Comparison of ENCODE assay signal across 1 cellular context in the genomic region with DNA sequence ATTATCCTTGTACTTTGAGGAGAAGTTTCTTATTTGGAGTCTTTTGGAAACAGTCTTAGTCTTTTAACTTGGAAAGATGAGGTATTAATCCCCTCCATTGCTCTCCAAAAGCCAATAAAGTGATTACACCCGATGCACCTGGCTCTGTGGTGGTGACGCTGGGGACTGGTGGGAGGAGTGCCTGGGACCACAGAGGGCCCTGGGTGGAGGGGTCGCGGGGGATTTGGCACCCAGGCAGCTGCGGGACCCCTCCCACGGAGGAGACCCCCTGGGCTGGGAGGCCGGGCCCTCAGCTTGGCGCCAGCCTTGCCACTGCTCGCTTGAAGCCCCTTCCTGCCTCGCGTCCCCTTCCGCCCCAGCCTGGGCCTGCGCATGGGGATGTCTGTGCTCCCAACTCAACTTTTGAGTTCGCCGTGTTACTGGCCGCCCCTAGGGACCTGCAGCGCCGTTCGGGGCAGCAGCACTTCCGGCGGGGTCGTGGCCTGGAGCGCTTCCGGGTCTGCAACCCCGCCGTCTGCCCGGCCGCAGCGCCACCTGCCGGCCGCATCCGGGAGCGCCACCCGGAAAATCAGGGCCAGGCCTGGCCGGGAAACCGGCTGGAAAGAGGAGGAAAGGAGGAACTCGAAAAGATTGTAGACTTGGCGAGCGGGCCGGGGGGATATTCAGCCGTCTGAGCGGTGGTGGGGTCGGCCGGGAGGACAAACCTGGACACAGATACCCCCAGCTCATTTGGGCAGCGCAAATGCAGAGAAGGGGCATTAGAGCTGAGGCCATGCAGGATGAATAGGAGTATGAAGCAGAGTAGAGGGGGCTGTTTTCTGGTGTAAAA.
TF ChIP-seq lines count a peak whose summit lies in the region.

No MANE protein-coding gene starts in this region.

TF ChIP-seq in GM12878, 131 proteins besides CTCF, POLR2A, EP300 and RAD21 (continued from another document and continues in another):
- TF ChIP-seq ZBTB11 (CRISPR knock-in tag; IDR thresholded peaks at IDR 0.05) (peak; percentile 31; the same call in 1 of the 2 replicates), TCF3 (IDR thresholded peaks at IDR 0.05; ENCODE audit: borderline replicate concordance, insufficient read depth, low read depth, low read length) (no peak; the same call in 1 of the 2 replicates), NFYA (IDR thresholded peaks at IDR 0.05; ENCODE audit: borderline replicate concordance, low read depth, low read length) (no peak), MEF2A (IDR thresholded peaks at IDR 0.05; ENCODE audit: insufficient read depth, low read depth, low read length) (0 out of 2 replicates have a peak, but pooled peaks have one; percentile 29), BRCA1 (IDR thresholded peaks at IDR 0.05; ENCODE audit: low read depth, low read length) (no peak), ZNF24 (IDR thresholded peaks at IDR 0.05) (no peak), MXI1 (IDR thresholded peaks at IDR 0.05; ENCODE audit: low read depth, low read length) (peak; percentile 86), WRNIP1 (IDR thresholded peaks at IDR 0.05; ENCODE audit: borderline replicate concordance, low read depth, low read length) (no peak), SPI1 (IDR thresholded peaks at IDR 0.05; ENCODE audit: borderline replicate concordance, insufficient read depth, low read depth, low read length) (no peak), FOXK2 (IDR thresholded peaks at IDR 0.05) (no peak), HSF1 (IDR thresholded peaks at IDR 0.05; ENCODE audit: low read depth, low read length) (no peak), MYB (IDR thresholded peaks at IDR 0.05; ENCODE audit: borderline replicate concordance, low read depth, low read length) (no peak), ZNF384 (IDR thresholded peaks at IDR 0.05; ENCODE audit: borderline replicate concordance, low read depth, low read length) (peak; percentile 18; the same call in 1 of the 2 replicates), EGR1 (IDR thresholded peaks at IDR 0.05; ENCODE audit: borderline replicate concordance in 1 of 2, low read depth in 2 of 2, low read length in 2 of 2) (peak in 1 of 2 experiments; percentile 13; a peak in 1 of 3 replicates), IRF4 (IDR thresholded peaks at IDR 0.05; ENCODE audit: low read depth, low read length) (no peak), JUND (IDR thresholded peaks at IDR 0.05; ENCODE audit: low read depth, low read length) (no peak), ZNF274 (IDR thresholded peaks at IDR 0.05; ENCODE audit: insufficient read depth, insufficient read length) (no peak), PML (IDR thresholded peaks at IDR 0.05; ENCODE audit: low read length) (peak; percentile 46; the same call in 1 of the 2 replicates), LARP7 (IDR thresholded peaks at IDR 0.05) (peak; percentile 90), E2F4 (IDR thresholded peaks at IDR 0.05; ENCODE audit: low read depth, low read length) (no peak), CHD2 (IDR thresholded peaks at IDR 0.05; ENCODE audit: borderline replicate concordance, low read depth, low read length) (peak; percentile 83), GATAD2B (conservative IDR thresholded peaks at IDR 0.05; ENCODE audit: low read depth) (peak; percentile 75), MYC (IDR thresholded peaks at IDR 0.05; ENCODE audit: insufficient read depth, insufficient read length, insufficient replicate concordance, low read length, severe bottlenecking) (no peak), SREBF2 (IDR thresholded peaks at IDR 0.05; ENCODE audit: low read length) (0 out of 2 replicates have a peak, but pooled peaks have one; percentile 31), STAT3 (IDR thresholded peaks at IDR 0.05; ENCODE audit: low read depth, low read length) (no peak), RAD51 (IDR thresholded peaks at IDR 0.05) (no peak), SKIL (IDR thresholded peaks at IDR 0.05; ENCODE audit: low read depth, poor library complexity, severe bottlenecking) (no peak), STAT1 (conservative IDR thresholded peaks at IDR 0.05) (no peak), POU2F2 (IDR thresholded peaks at IDR 0.05; ENCODE audit: borderline replicate concordance, low read depth, low read length) (peak; percentile 36; the same call in 2 of the 3 replicates), CBX3 (IDR thresholded peaks at IDR 0.05; ENCODE audit: borderline replicate concordance, low read depth) (no peak), HDAC2 (IDR thresholded peaks at IDR 0.05) (no peak), CHD1 (IDR thresholded peaks at IDR 0.05; ENCODE audit: low read depth, low read length) (no peak), FOXM1 (IDR thresholded peaks at IDR 0.05; ENCODE audit: low read depth, low read length) (0 out of 2 replicates have a peak, but pooled peaks have one; percentile 27)
- TF ChIP-seq, protein P1, sequence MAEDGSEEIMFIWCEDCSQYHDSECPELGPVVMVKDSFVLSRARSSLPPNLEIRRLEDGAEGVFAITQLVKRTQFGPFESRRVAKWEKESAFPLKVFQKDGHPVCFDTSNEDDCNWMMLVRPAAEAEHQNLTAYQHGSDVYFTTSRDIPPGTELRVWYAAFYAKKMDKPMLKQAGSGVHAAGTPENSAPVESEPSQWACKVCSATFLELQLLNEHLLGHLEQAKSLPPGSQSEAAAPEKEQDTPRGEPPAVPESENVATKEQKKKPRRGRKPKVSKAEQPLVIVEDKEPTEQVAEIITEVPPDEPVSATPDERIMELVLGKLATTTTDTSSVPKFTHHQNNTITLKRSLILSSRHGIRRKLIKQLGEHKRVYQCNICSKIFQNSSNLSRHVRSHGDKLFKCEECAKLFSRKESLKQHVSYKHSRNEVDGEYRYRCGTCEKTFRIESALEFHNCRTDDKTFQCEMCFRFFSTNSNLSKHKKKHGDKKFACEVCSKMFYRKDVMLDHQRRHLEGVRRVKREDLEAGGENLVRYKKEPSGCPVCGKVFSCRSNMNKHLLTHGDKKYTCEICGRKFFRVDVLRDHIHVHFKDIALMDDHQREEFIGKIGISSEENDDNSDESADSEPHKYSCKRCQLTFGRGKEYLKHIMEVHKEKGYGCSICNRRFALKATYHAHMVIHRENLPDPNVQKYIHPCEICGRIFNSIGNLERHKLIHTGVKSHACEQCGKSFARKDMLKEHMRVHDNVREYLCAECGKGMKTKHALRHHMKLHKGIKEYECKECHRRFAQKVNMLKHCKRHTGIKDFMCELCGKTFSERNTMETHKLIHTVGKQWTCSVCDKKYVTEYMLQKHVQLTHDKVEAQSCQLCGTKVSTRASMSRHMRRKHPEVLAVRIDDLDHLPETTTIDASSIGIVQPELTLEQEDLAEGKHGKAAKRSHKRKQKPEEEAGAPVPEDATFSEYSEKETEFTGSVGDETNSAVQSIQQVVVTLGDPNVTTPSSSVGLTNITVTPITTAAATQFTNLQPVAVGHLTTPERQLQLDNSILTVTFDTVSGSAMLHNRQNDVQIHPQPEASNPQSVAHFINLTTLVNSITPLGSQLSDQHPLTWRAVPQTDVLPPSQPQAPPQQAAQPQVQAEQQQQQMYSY (CRISPR knock-in tag; IDR thresholded peaks at IDR 0.05) = no peak
- TF ChIP-seq, protein P2, sequence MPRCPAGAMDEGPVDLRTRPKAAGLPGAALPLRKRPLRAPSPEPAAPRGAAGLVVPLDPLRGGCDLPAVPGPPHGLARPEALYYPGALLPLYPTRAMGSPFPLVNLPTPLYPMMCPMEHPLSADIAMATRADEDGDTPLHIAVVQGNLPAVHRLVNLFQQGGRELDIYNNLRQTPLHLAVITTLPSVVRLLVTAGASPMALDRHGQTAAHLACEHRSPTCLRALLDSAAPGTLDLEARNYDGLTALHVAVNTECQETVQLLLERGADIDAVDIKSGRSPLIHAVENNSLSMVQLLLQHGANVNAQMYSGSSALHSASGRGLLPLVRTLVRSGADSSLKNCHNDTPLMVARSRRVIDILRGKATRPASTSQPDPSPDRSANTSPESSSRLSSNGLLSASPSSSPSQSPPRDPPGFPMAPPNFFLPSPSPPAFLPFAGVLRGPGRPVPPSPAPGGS (IDR thresholded peaks at IDR 0.05; ENCODE audit: borderline replicate concordance, insufficient read depth, low read depth, low read length, poor library complexity, severe bottlenecking) = no peak
- TF ChIP-seq, protein P3, sequence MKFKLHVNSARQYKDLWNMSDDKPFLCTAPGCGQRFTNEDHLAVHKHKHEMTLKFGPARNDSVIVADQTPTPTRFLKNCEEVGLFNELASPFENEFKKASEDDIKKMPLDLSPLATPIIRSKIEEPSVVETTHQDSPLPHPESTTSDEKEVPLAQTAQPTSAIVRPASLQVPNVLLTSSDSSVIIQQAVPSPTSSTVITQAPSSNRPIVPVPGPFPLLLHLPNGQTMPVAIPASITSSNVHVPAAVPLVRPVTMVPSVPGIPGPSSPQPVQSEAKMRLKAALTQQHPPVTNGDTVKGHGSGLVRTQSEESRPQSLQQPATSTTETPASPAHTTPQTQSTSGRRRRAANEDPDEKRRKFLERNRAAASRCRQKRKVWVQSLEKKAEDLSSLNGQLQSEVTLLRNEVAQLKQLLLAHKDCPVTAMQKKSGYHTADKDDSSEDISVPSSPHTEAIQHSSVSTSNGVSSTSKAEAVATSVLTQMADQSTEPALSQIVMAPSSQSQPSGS (IDR thresholded peaks at IDR 0.05; ENCODE audit: low read length) = 0 out of 2 replicates have a peak, but pooled peaks have one; percentile 36
- TF ChIP-seq, protein P4, sequence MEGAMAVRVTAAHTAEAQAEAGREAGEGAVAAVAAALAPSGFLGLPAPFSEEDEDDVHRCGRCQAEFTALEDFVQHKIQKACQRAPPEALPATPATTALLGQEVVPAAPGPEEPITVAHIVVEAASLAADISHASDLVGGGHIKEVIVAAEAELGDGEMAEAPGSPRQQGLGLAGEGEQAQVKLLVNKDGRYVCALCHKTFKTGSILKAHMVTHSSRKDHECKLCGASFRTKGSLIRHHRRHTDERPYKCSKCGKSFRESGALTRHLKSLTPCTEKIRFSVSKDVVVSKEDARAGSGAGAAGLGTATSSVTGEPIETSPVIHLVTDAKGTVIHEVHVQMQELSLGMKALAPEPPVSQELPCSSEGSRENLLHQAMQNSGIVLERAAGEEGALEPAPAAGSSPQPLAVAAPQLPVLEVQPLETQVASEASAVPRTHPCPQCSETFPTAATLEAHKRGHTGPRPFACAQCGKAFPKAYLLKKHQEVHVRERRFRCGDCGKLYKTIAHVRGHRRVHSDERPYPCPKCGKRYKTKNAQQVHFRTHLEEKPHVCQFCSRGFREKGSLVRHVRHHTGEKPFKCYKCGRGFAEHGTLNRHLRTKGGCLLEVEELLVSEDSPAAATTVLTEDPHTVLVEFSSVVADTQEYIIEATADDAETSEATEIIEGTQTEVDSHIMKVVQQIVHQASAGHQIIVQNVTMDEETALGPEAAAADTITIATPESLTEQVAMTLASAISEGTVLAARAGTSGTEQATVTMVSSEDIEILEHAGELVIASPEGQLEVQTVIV (IDR thresholded peaks at IDR 0.05; ENCODE audit: borderline replicate concordance, partially characterized antibody) = no peak
